1 cellular context compared by ENCODE assay signal in the genomic region with DNA sequence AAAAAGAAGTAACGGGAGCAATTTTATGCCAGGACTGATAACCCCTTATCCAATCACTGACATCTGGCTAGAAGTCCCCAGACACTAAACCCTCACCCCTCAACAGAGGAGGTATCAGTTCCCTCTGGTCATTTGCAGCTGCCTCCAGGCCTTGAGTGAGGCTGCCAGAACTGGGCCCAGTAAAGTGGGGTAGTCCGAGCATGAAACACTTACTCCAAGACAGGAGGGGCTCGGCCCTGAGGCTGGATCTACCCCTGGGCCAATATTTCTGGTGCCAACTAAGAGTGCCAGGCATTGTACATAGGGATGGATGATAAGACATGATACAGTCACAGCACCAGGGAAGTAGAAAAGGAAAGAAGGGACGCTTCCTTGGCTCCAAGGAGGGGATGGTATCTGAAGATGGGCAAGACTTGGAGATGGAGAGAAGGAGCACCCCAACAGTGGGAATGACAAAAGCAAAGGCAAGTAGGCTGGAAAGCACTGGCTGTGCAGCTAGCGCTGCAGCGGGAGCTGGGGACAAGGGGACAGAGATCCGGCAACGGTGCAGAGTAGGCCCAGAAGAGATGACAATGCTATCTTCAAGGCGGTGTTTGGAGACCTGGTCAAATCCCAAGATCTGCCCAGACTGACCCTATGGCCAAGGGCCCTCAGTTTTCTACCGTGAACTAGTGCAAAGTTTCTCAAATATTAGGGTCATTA.
TF ChIP-seq lines count a peak whose summit lies in the region.

No MANE protein-coding gene starts in this region.

TF ChIP-seq in HCT116, 20 proteins besides CTCF, POLR2A, EP300 and RAD21 (continued from another document):
- TF ChIP-seq, protein P1, sequence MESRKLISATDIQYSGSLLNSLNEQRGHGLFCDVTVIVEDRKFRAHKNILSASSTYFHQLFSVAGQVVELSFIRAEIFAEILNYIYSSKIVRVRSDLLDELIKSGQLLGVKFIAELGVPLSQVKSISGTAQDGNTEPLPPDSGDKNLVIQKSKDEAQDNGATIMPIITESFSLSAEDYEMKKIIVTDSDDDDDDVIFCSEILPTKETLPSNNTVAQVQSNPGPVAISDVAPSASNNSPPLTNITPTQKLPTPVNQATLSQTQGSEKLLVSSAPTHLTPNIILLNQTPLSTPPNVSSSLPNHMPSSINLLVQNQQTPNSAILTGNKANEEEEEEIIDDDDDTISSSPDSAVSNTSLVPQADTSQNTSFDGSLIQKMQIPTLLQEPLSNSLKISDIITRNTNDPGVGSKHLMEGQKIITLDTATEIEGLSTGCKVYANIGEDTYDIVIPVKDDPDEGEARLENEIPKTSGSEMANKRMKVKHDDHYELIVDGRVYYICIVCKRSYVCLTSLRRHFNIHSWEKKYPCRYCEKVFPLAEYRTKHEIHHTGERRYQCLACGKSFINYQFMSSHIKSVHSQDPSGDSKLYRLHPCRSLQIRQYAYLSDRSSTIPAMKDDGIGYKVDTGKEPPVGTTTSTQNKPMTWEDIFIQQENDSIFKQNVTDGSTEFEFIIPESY (IDR thresholded peaks at IDR 0.05; ENCODE audit: extremely low read depth, insufficient replicate concordance, low read length) = no peak
- TF ChIP-seq, protein P2, sequence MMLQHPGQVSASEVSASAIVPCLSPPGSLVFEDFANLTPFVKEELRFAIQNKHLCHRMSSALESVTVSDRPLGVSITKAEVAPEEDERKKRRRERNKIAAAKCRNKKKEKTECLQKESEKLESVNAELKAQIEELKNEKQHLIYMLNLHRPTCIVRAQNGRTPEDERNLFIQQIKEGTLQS (IDR thresholded peaks at IDR 0.05) = no peak
- TF ChIP-seq REST (IDR thresholded peaks at IDR 0.05; ENCODE audit: low read depth) = no peak
TF ChIP-seq in HCT116: peak in this region for 0.
